ENCODE assay signal across 16 cellular contexts in genomic region chr20:19009071-19009688, GRCh38.
"Had no signal": no experiment of that assay in that cellular context is flagged by ENCODE, and none has a peak within 500 bp of the region (broad histone marks: within the 10 kb centered on the region; RNA-seq: fewer than 3 reads in every experiment).

No MANE protein-coding gene starts in this region.

- H3K4me3 ChIP-seq: ovary, psoas muscle, right atrium auricular region had no signal

- H3K27me3 ChIP-seq: neutrophil, ovary, right atrium auricular region had no signal

- H3K27ac ChIP-seq: neutrophil, ovary, psoas muscle, right atrium auricular region, VCaP had no signal

- H3K36me3 ChIP-seq: neutrophil, ovary, right atrium auricular region had no signal

- DNase-seq: activated gamma-delta T cell treated with Interleukin-2 at 50 U/mL for 16 hours; activated T-cell treated with anti-CD3 and anti-CD28 coated beads, Interleukin-2, amount 50 U/mL, for 1 hour; aorta; effector CD4-positive, alpha-beta T cell; foreskin melanocyte; hippocampal formation; left ventricle myocardium superior; ovary; psoas muscle; stimulated activated CD4-positive, alpha-beta T cell treated with anti-CD3 and anti-CD28 coated beads, Interleukin-4, amount 100 ng/mL, for 24 hours; stimulated activated naive CD8-positive, alpha-beta T cell treated with anti-CD3 and anti-CD28 coated beads, Interleukin-15, Interleukin-2, amounts not matched to agents 100 U/mL and 50 U/mL, for 24 hours had no signal

- H3K9me3 ChIP-seq: neutrophil, ovary, psoas muscle, right atrium auricular region had no signal

- ATAC-seq: activated CD4-positive, CD25-positive, alpha-beta regulatory T cell treated with anti-CD3 and anti-CD28 coated beads, Interleukin-2, amount 50 U/mL, for 24 hours; esophagus mucosa; left ventricle myocardium superior; psoas muscle; stimulated activated naive CD8-positive, alpha-beta T cell treated with anti-CD3 and anti-CD28 coated beads, Interleukin-15, Interleukin-2, amounts not matched to agents 100 U/mL and 50 U/mL, for 24 hours had no signal
